Comparison of ENCODE assay signal across 22 cellular contexts in genomic region chr7:134727711-134728110, GRCh38. TPM values are rescaled to one million over a fixed set of nuclear protein-coding genes. Genes with fewer than 3 reads are reported as not detected.
DNase-seq lines count a peak whose midpoint lies in the region; ATAC-seq and TF ChIP-seq lines count a peak whose summit lies in the region.
"Had no signal": no experiment of that assay in that cellular context is flagged by ENCODE, and none has a peak within 500 bp of the region (broad histone marks: within the 10 kb centered on the region; RNA-seq: fewer than 3 reads in every experiment).

No MANE protein-coding gene starts in this region.

- DNase-seq in HFFc6 = no peak
- DNase-seq in esophagus squamous epithelium (lab: John Stamatoyannopoulos, UW) = no peak
- DNase-seq in sigmoid colon = no peak
- no peak for DNase-seq in transverse colon
- DNase-seq in cerebellar nuclear complex (lab: John Stamatoyannopoulos, UW) = no peak
- DNase-seq in activated naive CD4-positive, alpha-beta T cell treated with anti-CD3 and anti-CD28 coated beads, Interleukin-2, amount 50 U/mL, for 16 hours = no peak
- DNase-seq: ACHN, DMS79 treated with DMSO at 0.1 percent for 48 hours, H9, Kasumi-1, MM.1S, NCI-H1092, NCI-H1436 treated with DMSO at 0.1 percent for 48 hours, NCI-H2029, NCI-H2171 treated with DMSO at 0.1 percent for 48 hours, NCI-H446 treated with DMSO at 0.1 percent for 48 hours, NCI-H69 had no signal

- peaks cover 0 to 38% (median 17%) of the 10 kb centered on the region in 3 donors for H3K4me1 ChIP-seq in esophagus squamous epithelium
- H3K4me1 ChIP-seq in sigmoid colon = peaks cover 0 to 77% (median 58%) of the 10 kb centered on the region in 4 donors
- H3K4me1 ChIP-seq in transverse colon = peaks cover 0 to 29% (median 15%) of the 10 kb centered on the region in 4 donors

- TF ChIP-seq POLR2A in esophagus squamous epithelium (IDR thresholded peaks at IDR 0.05) (no peak), sigmoid colon (IDR thresholded peaks at IDR 0.05) (no peak), transverse colon (IDR thresholded peaks at IDR 0.05) (no peak)

- no peaks in the 10 kb centered on the region for H3K9me3 ChIP-seq in esophagus squamous epithelium
- H3K9me3 ChIP-seq in sigmoid colon = no peaks in the 10 kb centered on the region
- H3K9me3 ChIP-seq in transverse colon = no peaks in the 10 kb centered on the region
- H3K9me3 ChIP-seq: SJSA1 had no signal

- in situ Hi-C loops in transverse colon (cut with MboI; ENCODE audit: low pct_ligation_motif_present in 1 of 4, low pct_unique_long_range_greater_than_20kb in 1 of 4, low sequenced_read_pairs in 3 of 4) = no loop called here

- H3K27ac ChIP-seq in esophagus squamous epithelium (peak overlapping the region in 3 of 4 donors; percentile 74 to 87 (median 83)), sigmoid colon (peak overlapping the region; percentile 75 to 92 (median 82)), transverse colon (peak overlapping the region; percentile 8 to 84 (median 36))
- H3K27ac ChIP-seq: SJSA1 had no signal

- H3K36me3 Mint-ChIP-seq in HFFc6 (ENCODE audit: low read depth) = no peaks in the 10 kb centered on the region; the same call in 1 of the 2 replicates
- H3K36me3 Mint-ChIP-seq: CD14-positive monocyte had no signal

- no peaks in the 10 kb centered on the region for H3K9me3 Mint-ChIP-seq in HFFc6
- H3K9me3 Mint-ChIP-seq: H9 had no signal

- intact Hi-C loops in esophagus squamous epithelium (cut with DNase I) (no loop called here), sigmoid colon (cut with DNase I) (no loop called here), transverse colon (cut with DNase I; ENCODE audit: low total_unique reads) (loop anchor here (2.0 kb wide), 1 partner anchor 45 kb away; no protein-coding TSS in a partner anchor)

- H3K27me3 Mint-ChIP-seq in HFFc6 (ENCODE audit: insufficient read depth) = no peaks in the 10 kb centered on the region; the same call in 1 of the 2 replicates

- peak overlapping the region; percentile 31; the same call in 1 of the 2 replicates for H3K27ac Mint-ChIP-seq in HFFc6
- H3K27ac Mint-ChIP-seq: CD14-positive monocyte, H9 had no signal

- 0 out of 2 replicates have a peak overlapping the region, but pooled peaks have one; percentile 3 for H3K4me3 Mint-ChIP-seq in HFFc6
- H3K4me3 Mint-ChIP-seq: CD14-positive monocyte, H9 had no signal

- WGBS in esophagus squamous epithelium, 2 donors = 72 to 75% methylated on average over 3 of the region's 3 CpGs
- WGBS in sigmoid colon, 2 donors = 80 to 87% methylated on average over 3 of the region's 3 CpGs
- WGBS in transverse colon (ENCODE audit: low coverage in 1 of 2), 2 donors = 72 to 75% methylated on average over 3 of the region's 3 CpGs

- peaks cover 94% of the 10 kb centered on the region for H3K4me1 Mint-ChIP-seq in HFFc6 (ENCODE audit: low read depth)
- H3K4me1 Mint-ChIP-seq: H9 had no signal

- H3K27me3 ChIP-seq in esophagus squamous epithelium (no peaks in the 10 kb centered on the region), sigmoid colon (no peaks in the 10 kb centered on the region), transverse colon (no peaks in the 10 kb centered on the region)
- H3K27me3 ChIP-seq: SJSA1 had no signal

- TF ChIP-seq EP300 in sigmoid colon (IDR thresholded peaks at IDR 0.05) (no peak), transverse colon (IDR thresholded peaks at IDR 0.05; ENCODE audit: low read depth) (no peak)

- ATAC-seq in GM21423 (IDR thresholded peaks at IDR 0.05; ENCODE audit: unreplicated experiment) (no peak), GM21737 (IDR thresholded peaks at IDR 0.05; ENCODE audit: unreplicated experiment) (no peak)
- ATAC-seq: Panc1 had no signal

- TF ChIP-seq CTCF in HFFc6 (IDR thresholded peaks at IDR 0.05) = no peak
- no peak for TF ChIP-seq CTCF in esophagus squamous epithelium (IDR thresholded peaks at IDR 0.05)
- TF ChIP-seq CTCF in sigmoid colon (IDR thresholded peaks at IDR 0.05) = no peak
- no peak for TF ChIP-seq CTCF in transverse colon (IDR thresholded peaks at IDR 0.05)

- no peak overlapping the region for H3K4me3 ChIP-seq in esophagus squamous epithelium
- H3K4me3 ChIP-seq in sigmoid colon = no peak overlapping the region
- no peak overlapping the region for H3K4me3 ChIP-seq in transverse colon
- H3K4me3 ChIP-seq: SJSA1 had no signal

- no peaks in the 10 kb centered on the region for H3K36me3 ChIP-seq in esophagus squamous epithelium
- no peaks in the 10 kb centered on the region for H3K36me3 ChIP-seq in sigmoid colon
- no peaks in the 10 kb centered on the region for H3K36me3 ChIP-seq in transverse colon

RNA-seq across cellular contexts. Expression of gene CALD1, which starts 51.7 kb away (rescaled TPM):
- 1,000 to 10,000 TPM; 1,066 to 1,726 (median 1,102) TPM for total RNA-seq in HFFc6 (2021; fragmentation: NEBNext Ultra II Directional; extraction: Animal tissue kit (Norgen Biotek cat#: 25700))
- 100 to 1,000 TPM in 2 of 4 donors, 10 to 100 TPM in 2; 32.3 to 462 (median 98.4) TPM for total RNA-seq in esophagus squamous epithelium
- 1,000 to 10,000 TPM; 1,069 to 2,150 (median 1,500) TPM for total RNA-seq in sigmoid colon
- polyA plus RNA-seq in sigmoid colon = 100 to 1,000 TPM in 1 of 3 donors, 10 to 100 TPM in 2; 34.7 to 125 (median 79.3) TPM
- 100 to 1,000 TPM; 162 to 401 (median 226) TPM for total RNA-seq in transverse colon
